Comparison of ENCODE assay signal across 27 cellular contexts in the genomic region with DNA sequence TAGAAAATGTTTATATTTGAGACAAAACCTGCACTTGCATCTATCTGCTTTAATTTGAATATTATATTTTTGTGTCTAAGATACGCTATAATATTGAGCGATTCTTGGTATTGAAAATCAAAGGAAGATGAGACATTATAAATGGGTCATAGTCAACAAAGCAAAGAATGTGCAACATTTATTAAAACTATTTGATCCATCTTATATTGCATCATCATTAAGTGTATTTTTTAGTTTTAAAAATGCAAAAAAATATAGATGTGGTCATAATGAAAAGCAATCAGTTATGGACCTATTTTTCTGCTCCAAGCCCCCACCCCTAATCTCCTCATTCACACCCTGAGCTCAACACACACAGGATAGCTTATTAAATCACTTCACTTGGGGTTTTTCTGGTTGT.
"Had no signal": no experiment of that assay in that cellular context is flagged by ENCODE, and none has a peak within 500 bp of the region (broad histone marks: within the 10 kb centered on the region; RNA-seq: fewer than 3 reads in every experiment).

No MANE protein-coding gene starts in this region.

- DNase-seq: stimulated activated CD4-positive, alpha-beta T cell treated with anti-CD3 and anti-CD28 coated beads, Interleukin-2, amount 100 ng/mL, for 48 hours; stimulated activated CD4-positive, alpha-beta T cell treated with anti-CD3 and anti-CD28 coated beads, Interleukin-4, amount 100 ng/mL, for 1 hour; stimulated activated CD4-positive, alpha-beta T cell treated with anti-CD3 and anti-CD28 coated beads, Interleukin-4, amount 100 ng/mL, for 24 hours; stimulated activated CD4-positive, alpha-beta T cell treated with anti-CD3 and anti-CD28 coated beads, Interleukin-4, amount 100 ng/mL, for 4 hours; stimulated activated CD8-positive, alpha-beta memory T cell treated with anti-CD3 and anti-CD28 coated beads, Interleukin-4, amount 100 ng/mL, for 48 hours; stimulated activated naive B cell treated with anti-CD40 and anti-IgM and Interleukin-4, amounts not matched to agents 10 μg/mL and 1 μg/mL and 100 μg/mL, for 72 hours; stimulated activated naive CD4-positive, alpha-beta T cell; stimulated activated naive CD4-positive, alpha-beta T cell treated with Interleukin-2 at 50 U/mL for 16 hours; stimulated activated naive CD8-positive, alpha-beta T cell treated with anti-CD3 and anti-CD28 coated beads, Interleukin-15, amount 100 ng/mL, for 72 hours; stimulated activated naive CD8-positive, alpha-beta T cell treated with anti-CD3 and anti-CD28 coated beads, Interleukin-15, Interleukin-2, amounts not matched to agents 100 U/mL and 50 U/mL, for 24 hours; stomach; substantia nigra; testis; thyroid gland; tibial artery; transverse colon; trophoblast cell; upper lobe of left lung; upper lobe of right lung; uterus had no signal

- H3K4me3 ChIP-seq: stomach, suprapubic skin, testis, thoracic aorta, thyroid gland, tibial artery, tibial nerve, transverse colon, upper lobe of left lung, upper lobe of right lung, uterus, vagina had no signal

- H3K9me3 ChIP-seq: testis, thoracic aorta, thyroid gland, tibial artery, transverse colon, upper lobe of right lung, uterus, vagina had no signal

- H3K36me3 ChIP-seq: stomach, suprapubic skin, thoracic aorta, thyroid gland, tibial artery, tibial nerve, transverse colon, upper lobe of left lung, upper lobe of right lung, uterus, vagina had no signal

- ATAC-seq: stimulated activated effector memory CD8-positive, alpha-beta T cell treated with anti-CD3 and anti-CD28 coated beads, Interleukin-12 subunit alpha, Interleukin-12 subunit beta, amount 100 ng/mL, for 72 hours; stimulated activated memory B cell treated with anti-CD40 and anti-IgM and Interleukin-4, amounts not matched to agents 10 μg/mL and 1 μg/mL and 100 μg/mL, for 72 hours; stimulated activated naive B cell treated with anti-CD40 and anti-IgM and Interleukin-4, amounts not matched to agents 10 μg/mL and 1 μg/mL and 100 μg/mL, for 72 hours; stimulated activated naive CD8-positive, alpha-beta T cell treated with anti-CD3 and anti-CD28 coated beads, Interleukin-15, amount 100 ng/mL, for 72 hours; stimulated activated naive CD8-positive, alpha-beta T cell treated with anti-CD3 and anti-CD28 coated beads, Interleukin-15, Interleukin-2, amounts not matched to agents 100 U/mL and 50 U/mL, for 24 hours; upper lobe of right lung had no signal

- FAIRE-seq: urothelium cell line had no signal

- H3K27me3 ChIP-seq: stomach, suprapubic skin, testis, thyroid gland, tibial artery, tibial nerve, transverse colon, upper lobe of left lung, upper lobe of right lung, uterus, vagina had no signal

- H3K27ac ChIP-seq: stomach, suprapubic skin, testis, thoracic aorta, thyroid gland, tibial artery, tibial nerve, transverse colon, upper lobe of left lung, upper lobe of right lung, uterus, vagina had no signal

- H3K4me1 ChIP-seq: stomach, suprapubic skin, testis, thyroid gland, tibial artery, tibial nerve, transverse colon, upper lobe of left lung, upper lobe of right lung, uterus, vagina had no signal
